ENCODE assay signal across 8 cellular contexts in the genomic region with DNA sequence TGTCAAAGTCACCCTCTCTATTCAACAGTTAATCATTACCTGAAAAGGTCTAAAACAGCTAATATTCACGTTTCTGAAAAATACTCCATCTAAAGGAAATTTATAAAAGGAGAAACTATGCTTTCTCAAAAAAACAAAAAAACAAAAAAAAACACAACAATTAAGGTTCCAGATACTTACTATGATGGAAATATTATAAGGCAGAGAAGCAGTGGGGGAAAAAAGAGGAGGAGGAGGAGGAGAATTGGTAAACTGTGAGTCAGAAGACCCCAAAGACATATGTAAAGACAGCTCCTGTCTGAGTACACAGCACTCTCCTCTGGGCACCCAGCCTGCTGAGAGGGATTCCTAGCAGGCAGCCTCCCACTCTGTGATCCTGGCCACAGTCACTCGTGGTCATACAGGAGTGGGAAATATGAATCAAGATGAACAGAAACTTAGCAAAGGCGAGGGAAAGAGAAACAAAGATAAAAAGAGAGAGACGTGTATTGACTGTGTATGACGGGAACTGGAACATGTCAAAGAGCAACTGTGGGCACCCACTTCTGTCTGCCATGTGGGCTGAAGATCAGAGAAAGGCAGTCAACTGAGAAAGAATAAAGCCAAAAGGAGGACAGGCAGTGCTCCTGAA. TPM values are rescaled to one million over a fixed set of nuclear protein-coding genes. Genes with fewer than 3 reads are reported as not detected.
DNase-seq lines count a peak whose midpoint lies in the region; ATAC-seq lines count a peak whose summit lies in the region.

No MANE protein-coding gene starts in this region.

- DNase-seq in activated T-cell treated with anti-CD3 and anti-CD28 coated beads for 1 hour (ENCODE audit: low read depth) (peak; percentile 0), NCI-H82 (lab: John Stamatoyannopoulos, UW) (no peak), HT-29 (ENCODE audit: low spot score) (no peak), mucosa of gallbladder (ENCODE audit: low spot score) (no peak), RPMI8226 (no peak)
- DNase-seq in stimulated activated CD4-positive, alpha-beta T cell treated with anti-CD3 and anti-CD28 coated beads, Interleukin-12 subunit alpha, Interleukin-12 subunit beta, amount 100 ng/mL, for 24 hours (ENCODE audit: low read depth in 2 of 2), result peak; percentile 13 to 16

- ATAC-seq in GM18511 (IDR thresholded peaks at IDR 0.05; ENCODE audit: unreplicated experiment) (peak; percentile 71), HG02840 (IDR thresholded peaks at IDR 0.05; ENCODE audit: low FRiP score, unreplicated experiment) (peak; percentile 62)

RNA-seq across cellular contexts. Expression of a gene that starts 12.5 kb away (rescaled TPM):
- 2.3 and 2.4 TPM in 2 replicates for total RNA-seq in HT-29 (2014; rRNA removed; shearing (Covaris generic))
- 6.2 TPM for total RNA-seq in mucosa of gallbladder

RNA-seq across cellular contexts. Expression of a gene that starts 40.3 kb away (rescaled TPM):
- 89.8 and 95.2 TPM in 2 replicates for total RNA-seq in HT-29 (2014; rRNA removed; shearing (Covaris generic))
- 168 TPM for total RNA-seq in mucosa of gallbladder

Comparison
In these comparisons a context has a peak if more than half of its experiments do, and no peak if none do; other contexts are left out.
1. DNase-seq: peak in activated T-cell treated with anti-CD3 and anti-CD28 coated beads for 1 hour (single experiment) and stimulated activated CD4-positive, alpha-beta T cell treated with anti-CD3 and anti-CD28 coated beads, Interleukin-12 subunit alpha, Interleukin-12 subunit beta, amount 100 ng/mL, for 24 hours (2 of 2); none in NCI-H82 (single experiment), HT-29 (single experiment), mucosa of gallbladder (single experiment) and RPMI8226 (single experiment).